In the genomic region with DNA sequence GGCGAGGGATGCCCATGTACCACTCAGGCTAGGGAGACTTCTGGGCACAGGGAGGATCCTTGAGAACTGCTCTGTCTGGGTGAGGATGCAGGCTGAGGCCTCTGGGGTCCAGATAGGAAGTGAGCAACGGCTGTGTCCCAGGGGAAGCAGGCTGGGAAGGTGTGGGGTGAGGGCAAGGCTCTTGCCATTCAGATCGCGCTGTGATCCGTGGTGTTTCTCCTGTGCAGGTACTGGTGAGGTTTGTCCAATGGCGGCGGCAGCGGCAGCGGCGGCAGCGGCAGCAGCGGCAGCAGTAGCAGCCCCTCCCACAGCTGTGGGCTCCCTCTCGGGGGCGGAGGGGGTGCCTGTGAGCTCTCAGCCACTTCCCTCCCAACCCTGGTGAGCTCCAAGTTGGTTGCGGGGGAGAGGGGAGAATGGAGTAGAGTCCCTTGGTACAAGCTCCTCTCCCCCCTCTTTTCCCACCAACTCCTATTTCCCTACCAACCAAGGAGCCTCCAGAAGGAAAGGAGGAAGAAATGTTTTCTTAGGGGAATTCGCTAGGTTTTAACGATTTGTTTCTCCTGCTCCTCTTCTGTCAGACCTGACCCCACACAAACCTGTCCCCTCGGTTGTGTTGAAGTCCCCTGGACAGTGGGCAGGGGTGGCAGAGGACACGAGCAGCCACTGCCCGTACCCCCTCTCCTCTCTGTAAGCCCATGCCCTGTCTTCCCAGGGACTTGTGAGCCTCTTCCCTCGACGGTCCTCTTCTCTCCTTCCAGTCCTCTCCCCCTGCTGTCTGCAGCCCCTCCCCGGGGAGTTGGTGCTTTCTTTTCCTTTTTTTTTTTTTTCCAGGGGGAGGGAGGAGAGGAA, we compare ENCODE assay signal across 1 cellular context.
TF ChIP-seq lines count a peak whose summit lies in the region.

No MANE protein-coding gene starts in this region.

TF ChIP-seq in K562, 482 proteins besides CTCF, POLR2A, EP300 and RAD21 (continued from another document):
- TF ChIP-seq YY1 (IDR thresholded peaks at IDR 0.05; ENCODE audit: borderline replicate concordance in 1 of 3, control insufficient read depth in 1 of 3, extremely low read depth in 1 of 3, insufficient read depth in 3 of 3, insufficient read length in 1 of 3, insufficient replicate concordance in 2 of 3, low read depth in 1 of 3, low read length in 2 of 3) (peak in 1 of 3 experiments; percentile 74), YBX1 (IDR thresholded peaks at IDR 0.05) (no peak), NONO (IDR thresholded peaks at IDR 0.05; ENCODE audit: low read depth in 2 of 2, low read length in 1 of 2) (0 out of 4 replicates have a peak, but pooled peaks of 1 of the 2 experiments have one; percentile 15)
TF ChIP-seq in K562: peak in this region for 23.
